Comparison of ENCODE assay signal across 1 cellular context in the genomic region with DNA sequence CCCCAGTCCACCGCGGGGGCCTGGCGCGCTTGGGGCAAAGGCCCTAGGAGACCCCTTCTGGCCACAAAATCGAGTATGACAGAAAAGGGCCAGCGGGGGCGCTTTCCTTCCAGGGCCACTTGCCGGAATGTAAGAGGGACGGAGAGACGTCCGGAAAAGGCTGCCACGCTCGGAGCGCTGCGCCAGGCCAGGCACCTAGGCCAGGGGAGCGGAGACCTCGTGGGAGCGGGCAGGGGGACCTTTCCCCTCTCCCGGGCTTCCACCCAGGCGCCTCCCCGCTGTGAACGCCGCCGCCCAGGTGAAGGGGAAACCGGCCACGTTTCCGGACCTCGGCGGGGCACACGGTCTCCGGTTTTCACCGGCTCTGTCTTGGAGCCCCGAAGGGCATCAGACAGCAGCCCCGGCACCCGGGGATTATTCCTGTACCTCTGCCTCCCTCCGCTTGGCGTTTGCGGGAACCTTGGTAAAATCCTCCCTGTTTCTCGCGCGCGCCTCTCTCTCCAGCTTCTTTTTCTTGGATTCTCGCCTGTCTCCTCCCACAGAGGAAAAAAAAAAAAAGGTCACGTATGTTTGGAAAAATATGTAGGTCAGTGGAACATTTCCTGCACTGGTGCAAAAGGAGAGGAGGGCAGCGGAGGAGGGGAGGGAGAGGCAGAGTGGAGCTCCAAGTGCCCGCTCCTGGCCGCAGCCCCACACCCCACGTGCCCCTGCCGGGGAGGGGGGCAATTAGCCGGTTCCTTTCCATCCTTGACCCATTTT.
A peak's percentile ranks its signal among the peaks of the same experiment; 100 is the strongest.
TF ChIP-seq lines count a peak whose summit lies in the region.

No MANE protein-coding gene starts in this region.

TF ChIP-seq in HepG2, 621 proteins besides CTCF, POLR2A, EP300 and RAD21 (continued from another document and continues in another):
- TF ChIP-seq ZNF407 (CRISPR knock-in tag; IDR thresholded peaks at IDR 0.05; ENCODE audit: not compliant biosample characterization) (peak; percentile 46), ISX (CRISPR knock-in tag; conservative IDR thresholded peaks at IDR 0.05) (no peak), GATAD2A (CRISPR knock-in tag; IDR thresholded peaks at IDR 0.05) (peak; percentile 70), SALL1 (CRISPR knock-in tag; IDR thresholded peaks at IDR 0.05) (peak; percentile 74), STAT5B (CRISPR knock-in tag; IDR thresholded peaks at IDR 0.05) (no peak), KDM3A (CRISPR knock-in tag; IDR thresholded peaks at IDR 0.05; ENCODE audit: low read depth) (0 out of 2 replicates have a peak, but pooled peaks have one; percentile 31), CHCHD3 (CRISPR knock-in tag; IDR thresholded peaks at IDR 0.05) (0 out of 2 replicates have a peak, but pooled peaks have one; percentile 38), NFRKB (IDR thresholded peaks at IDR 0.05) (no peak), IKZF4 (CRISPR knock-in tag; IDR thresholded peaks at IDR 0.05; ENCODE audit: borderline replicate concordance, low read depth, not compliant biosample characterization) (peak; percentile 52), ZUFSP (CRISPR knock-in tag; IDR thresholded peaks at IDR 0.05; ENCODE audit: borderline replicate concordance) (no peak), GPN1 (CRISPR knock-in tag; IDR thresholded peaks at IDR 0.05; ENCODE audit: borderline replicate concordance) (0 out of 2 replicates have a peak, but pooled peaks have one; percentile 7), MYC (CRISPR knock-in tag; IDR thresholded peaks at IDR 0.05; ENCODE audit: borderline replicate concordance) (peak; percentile 79), ZSCAN5A (CRISPR knock-in tag; IDR thresholded peaks at IDR 0.05; ENCODE audit: borderline replicate concordance) (no peak), SAFB2 (CRISPR knock-in tag; IDR thresholded peaks at IDR 0.05; ENCODE audit: borderline replicate concordance, low read depth) (no peak; the same call in 1 of the 2 replicates), ZNF572 (CRISPR knock-in tag; IDR thresholded peaks at IDR 0.05) (peak; percentile 98), ZNF430 (CRISPR knock-in tag; IDR thresholded peaks at IDR 0.05) (peak; percentile 86), TAF15 (IDR thresholded peaks at IDR 0.05; ENCODE audit: low read depth, low read length, poor library complexity, severe bottlenecking) (no peak), ZNF343 (CRISPR knock-in tag; IDR thresholded peaks at IDR 0.05) (peak; percentile 53; the same call in 1 of the 2 replicates), KMT2B (CRISPR knock-in tag; IDR thresholded peaks at IDR 0.05) (no peak; the same call in none of the 2 replicates), TBX3 (IDR thresholded peaks at IDR 0.05; ENCODE audit: borderline replicate concordance) (no peak), ZNF780A (CRISPR knock-in tag; IDR thresholded peaks at IDR 0.05) (no peak), ELK4 (CRISPR knock-in tag; IDR thresholded peaks at IDR 0.05; ENCODE audit: borderline replicate concordance) (no peak; the same call in 1 of the 2 replicates), ATM (IDR thresholded peaks at IDR 0.05; ENCODE audit: borderline replicate concordance) (no peak), ZNF468 (CRISPR knock-in tag; IDR thresholded peaks at IDR 0.05) (no peak), ZNF264 (CRISPR knock-in tag; IDR thresholded peaks at IDR 0.05) (0 out of 2 replicates have a peak, but pooled peaks have one; percentile 38), HINFP (CRISPR knock-in tag; IDR thresholded peaks at IDR 0.05; ENCODE audit: low read depth) (peak; percentile 71; the same call in 1 of the 2 replicates), ZBTB7B (CRISPR knock-in tag; IDR thresholded peaks at IDR 0.05) (peak; percentile 99)
- TF ChIP-seq, protein P1, sequence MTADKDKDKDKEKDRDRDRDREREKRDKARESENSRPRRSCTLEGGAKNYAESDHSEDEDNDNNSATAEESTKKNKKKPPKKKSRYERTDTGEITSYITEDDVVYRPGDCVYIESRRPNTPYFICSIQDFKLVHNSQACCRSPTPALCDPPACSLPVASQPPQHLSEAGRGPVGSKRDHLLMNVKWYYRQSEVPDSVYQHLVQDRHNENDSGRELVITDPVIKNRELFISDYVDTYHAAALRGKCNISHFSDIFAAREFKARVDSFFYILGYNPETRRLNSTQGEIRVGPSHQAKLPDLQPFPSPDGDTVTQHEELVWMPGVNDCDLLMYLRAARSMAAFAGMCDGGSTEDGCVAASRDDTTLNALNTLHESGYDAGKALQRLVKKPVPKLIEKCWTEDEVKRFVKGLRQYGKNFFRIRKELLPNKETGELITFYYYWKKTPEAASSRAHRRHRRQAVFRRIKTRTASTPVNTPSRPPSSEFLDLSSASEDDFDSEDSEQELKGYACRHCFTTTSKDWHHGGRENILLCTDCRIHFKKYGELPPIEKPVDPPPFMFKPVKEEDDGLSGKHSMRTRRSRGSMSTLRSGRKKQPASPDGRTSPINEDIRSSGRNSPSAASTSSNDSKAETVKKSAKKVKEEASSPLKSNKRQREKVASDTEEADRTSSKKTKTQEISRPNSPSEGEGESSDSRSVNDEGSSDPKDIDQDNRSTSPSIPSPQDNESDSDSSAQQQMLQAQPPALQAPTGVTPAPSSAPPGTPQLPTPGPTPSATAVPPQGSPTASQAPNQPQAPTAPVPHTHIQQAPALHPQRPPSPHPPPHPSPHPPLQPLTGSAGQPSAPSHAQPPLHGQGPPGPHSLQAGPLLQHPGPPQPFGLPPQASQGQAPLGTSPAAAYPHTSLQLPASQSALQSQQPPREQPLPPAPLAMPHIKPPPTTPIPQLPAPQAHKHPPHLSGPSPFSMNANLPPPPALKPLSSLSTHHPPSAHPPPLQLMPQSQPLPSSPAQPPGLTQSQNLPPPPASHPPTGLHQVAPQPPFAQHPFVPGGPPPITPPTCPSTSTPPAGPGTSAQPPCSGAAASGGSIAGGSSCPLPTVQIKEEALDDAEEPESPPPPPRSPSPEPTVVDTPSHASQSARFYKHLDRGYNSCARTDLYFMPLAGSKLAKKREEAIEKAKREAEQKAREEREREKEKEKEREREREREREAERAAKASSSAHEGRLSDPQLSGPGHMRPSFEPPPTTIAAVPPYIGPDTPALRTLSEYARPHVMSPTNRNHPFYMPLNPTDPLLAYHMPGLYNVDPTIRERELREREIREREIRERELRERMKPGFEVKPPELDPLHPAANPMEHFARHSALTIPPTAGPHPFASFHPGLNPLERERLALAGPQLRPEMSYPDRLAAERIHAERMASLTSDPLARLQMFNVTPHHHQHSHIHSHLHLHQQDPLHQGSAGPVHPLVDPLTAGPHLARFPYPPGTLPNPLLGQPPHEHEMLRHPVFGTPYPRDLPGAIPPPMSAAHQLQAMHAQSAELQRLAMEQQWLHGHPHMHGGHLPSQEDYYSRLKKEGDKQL (CRISPR knock-in tag; IDR thresholded peaks at IDR 0.05; ENCODE audit: low read depth), result no peak
- TF ChIP-seq, protein P2, sequence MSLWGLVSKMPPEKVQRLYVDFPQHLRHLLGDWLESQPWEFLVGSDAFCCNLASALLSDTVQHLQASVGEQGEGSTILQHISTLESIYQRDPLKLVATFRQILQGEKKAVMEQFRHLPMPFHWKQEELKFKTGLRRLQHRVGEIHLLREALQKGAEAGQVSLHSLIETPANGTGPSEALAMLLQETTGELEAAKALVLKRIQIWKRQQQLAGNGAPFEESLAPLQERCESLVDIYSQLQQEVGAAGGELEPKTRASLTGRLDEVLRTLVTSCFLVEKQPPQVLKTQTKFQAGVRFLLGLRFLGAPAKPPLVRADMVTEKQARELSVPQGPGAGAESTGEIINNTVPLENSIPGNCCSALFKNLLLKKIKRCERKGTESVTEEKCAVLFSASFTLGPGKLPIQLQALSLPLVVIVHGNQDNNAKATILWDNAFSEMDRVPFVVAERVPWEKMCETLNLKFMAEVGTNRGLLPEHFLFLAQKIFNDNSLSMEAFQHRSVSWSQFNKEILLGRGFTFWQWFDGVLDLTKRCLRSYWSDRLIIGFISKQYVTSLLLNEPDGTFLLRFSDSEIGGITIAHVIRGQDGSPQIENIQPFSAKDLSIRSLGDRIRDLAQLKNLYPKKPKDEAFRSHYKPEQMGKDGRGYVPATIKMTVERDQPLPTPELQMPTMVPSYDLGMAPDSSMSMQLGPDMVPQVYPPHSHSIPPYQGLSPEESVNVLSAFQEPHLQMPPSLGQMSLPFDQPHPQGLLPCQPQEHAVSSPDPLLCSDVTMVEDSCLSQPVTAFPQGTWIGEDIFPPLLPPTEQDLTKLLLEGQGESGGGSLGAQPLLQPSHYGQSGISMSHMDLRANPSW (CRISPR knock-in tag; IDR thresholded peaks at IDR 0.05; ENCODE audit: borderline replicate concordance), result peak; percentile 41; the same call in 1 of the 2 replicates
